ENCODE assay signal across 8 cellular contexts in the genomic region with DNA sequence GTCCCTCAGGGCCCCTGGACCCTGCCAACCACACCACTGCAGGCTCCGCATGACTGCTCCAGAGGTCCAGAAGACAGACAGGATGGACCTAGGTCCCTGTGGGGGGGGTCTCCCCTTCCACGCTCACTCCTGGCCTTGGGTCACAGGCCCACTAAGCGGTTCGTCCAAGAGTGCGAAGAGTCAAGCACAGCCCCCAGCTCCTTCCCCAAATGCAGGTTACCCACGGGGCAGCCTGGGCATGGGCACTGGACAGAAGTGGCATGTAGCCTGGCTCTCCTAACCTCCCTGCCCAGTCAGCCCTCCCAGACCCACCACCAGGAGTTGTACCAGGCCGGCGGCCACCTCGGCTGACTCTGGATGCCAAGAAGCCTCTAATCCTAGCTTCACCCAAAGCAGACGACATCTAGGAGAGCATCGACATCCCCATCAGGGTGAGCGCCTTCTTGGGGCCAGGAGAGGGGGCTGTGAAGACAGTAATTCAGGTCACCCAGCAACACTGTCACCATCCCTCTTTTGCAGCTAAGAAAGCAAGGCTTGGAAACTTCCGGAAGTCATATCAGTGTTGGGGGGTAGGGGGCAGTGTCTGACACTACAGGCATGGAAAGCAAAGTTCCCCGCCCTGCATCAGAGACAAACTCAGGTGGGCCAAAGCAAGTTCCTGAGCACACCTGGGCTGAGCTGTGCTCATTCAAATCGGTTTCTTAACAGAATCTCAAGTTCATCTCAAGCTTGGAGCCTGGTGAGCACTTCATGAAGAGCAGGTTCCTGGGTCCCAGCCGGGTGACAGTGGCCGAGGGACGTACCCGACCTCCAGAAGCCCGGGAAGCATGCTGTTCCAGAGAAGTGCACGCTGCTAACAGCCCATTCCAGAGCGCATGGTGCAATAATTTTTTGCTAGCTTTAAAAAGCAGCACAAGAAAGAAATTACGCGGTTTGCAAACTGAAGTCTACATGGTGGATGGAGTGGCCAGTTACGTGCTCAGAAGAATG.
DNase-seq lines count a peak whose midpoint lies in the region; TF ChIP-seq lines count a peak whose summit lies in the region.

No MANE protein-coding gene starts in this region.

- peak; percentile 20 for TF ChIP-seq CTCF in GM20000 (IDR thresholded peaks at IDR 0.05; ENCODE audit: extremely low read depth, missing control alignments)
- TF ChIP-seq CTCF in smooth muscle cell (IDR thresholded peaks at IDR 0.05; ENCODE audit: borderline replicate concordance, insufficient read depth, poor library complexity, severe bottlenecking): peak; percentile 16

- no peaks in the 10 kb centered on the region for H3K27me3 Mint-ChIP-seq in T-helper 1 cell treated with Interleukin-12 subunit alpha and Interleukin-12 subunit beta and Interleukin-4 antibody, amounts not matched to agents 30 μg/mL and 1 μg/mL, for 36 hours (ENCODE audit: low read depth)

- H3K4me1 ChIP-seq in smooth muscle cell (ENCODE audit: low read depth): peaks cover 3% of the 10 kb centered on the region

- H2AFZ ChIP-seq in smooth muscle cell (ENCODE audit: low read depth): no peak overlapping the region

- no peaks in the 10 kb centered on the region for H3F3A ChIP-seq in smooth muscle cell (ENCODE audit: low read depth)

- H3K4me3 ChIP-seq in smooth muscle cell: no peak overlapping the region

- no peak overlapping the region for H3K4me3 Mint-ChIP-seq in T-helper 1 cell treated with Interleukin-12 subunit alpha and Interleukin-12 subunit beta and Interleukin-4 antibody, amounts not matched to agents 30 μg/mL and 1 μg/mL, for 36 hours

- H3K9me3 ChIP-seq in smooth muscle cell (replicated peaks; ENCODE audit: low read depth): no peaks in the 10 kb centered on the region

- H3K9ac ChIP-seq in smooth muscle cell (ENCODE audit: low read depth): no peak overlapping the region

- no peaks in the 10 kb centered on the region for H4K20me1 ChIP-seq in smooth muscle cell (ENCODE audit: low read depth)

- peak; percentile 53 for DNase-seq in GM20000 (ENCODE audit: low spot score)
- peak; percentile 35 for DNase-seq in dermis blood vessel endothelial cell
- DNase-seq in smooth muscle cell (lab: John Stamatoyannopoulos, UW; ENCODE audit: unreplicated experiment): no peak
- DNase-seq in NCI-H1694 (lab: John Stamatoyannopoulos, UW): no peak
- DNase-seq in foreskin melanocyte: no peak
- no peak for DNase-seq in NCI-H187 (lab: John Stamatoyannopoulos, UW)
- DNase-seq in kidney glomerular epithelial cell (lab: John Stamatoyannopoulos, UW): no peak

- no peak overlapping the region for H3K4me2 ChIP-seq in smooth muscle cell

- no peak overlapping the region for H3K27ac ChIP-seq in smooth muscle cell (ENCODE audit: low read depth)

- peaks cover 35% of the 10 kb centered on the region for H3K36me3 Mint-ChIP-seq in T-helper 1 cell treated with Interleukin-12 subunit alpha and Interleukin-12 subunit beta and Interleukin-4 antibody, amounts not matched to agents 30 μg/mL and 1 μg/mL, for 36 hours (ENCODE audit: low read depth)

- 88% methylated on average over 25 of the region's 25 CpGs for WGBS in smooth muscle cell (ENCODE audit: low lambda C conversion rate)

- H3K4me1 Mint-ChIP-seq in T-helper 1 cell treated with Interleukin-12 subunit alpha and Interleukin-12 subunit beta and Interleukin-4 antibody, amounts not matched to agents 30 μg/mL and 1 μg/mL, for 36 hours (ENCODE audit: low read depth): peaks cover 72% of the 10 kb centered on the region

- peak overlapping the region; percentile 90 for H3K27ac Mint-ChIP-seq in T-helper 1 cell treated with Interleukin-12 subunit alpha and Interleukin-12 subunit beta and Interleukin-4 antibody, amounts not matched to agents 30 μg/mL and 1 μg/mL, for 36 hours

- no peaks in the 10 kb centered on the region for H3K79me2 ChIP-seq in smooth muscle cell (ENCODE audit: low read depth)

- no peaks in the 10 kb centered on the region for H3K36me3 ChIP-seq in smooth muscle cell (ENCODE audit: low read depth)

- peaks cover 4% of the 10 kb centered on the region for H3K9me3 Mint-ChIP-seq in T-helper 1 cell treated with Interleukin-12 subunit alpha and Interleukin-12 subunit beta and Interleukin-4 antibody, amounts not matched to agents 30 μg/mL and 1 μg/mL, for 36 hours

- no peaks in the 10 kb centered on the region for H3K27me3 ChIP-seq in smooth muscle cell (ENCODE audit: low read depth)

Comparison
In these comparisons a context has a peak if more than half of its experiments do, and no peak if none do; other contexts are left out.
1. DNase-seq: peak in GM20000 (single experiment) and dermis blood vessel endothelial cell (single experiment); none in smooth muscle cell (single experiment), NCI-H1694 (single experiment), foreskin melanocyte (single experiment), NCI-H187 (0 of 2) and kidney glomerular epithelial cell (single experiment).